1 cellular context compared by ENCODE assay signal in genomic region chr3:158102660-158103085, GRCh38.
A peak's percentile ranks its signal among the peaks of the same experiment; 100 is the strongest.
TF ChIP-seq lines count a peak whose summit lies in the region.

No MANE protein-coding gene starts in this region.

TF ChIP-seq in GM23338, 12 proteins besides CTCF, POLR2A, EP300 and RAD21 (continued from another document):
- TF ChIP-seq ZNF462 (CRISPR knock-in tag; IDR thresholded peaks at IDR 0.05) (no peak), EZH2phosphoT487 (IDR thresholded peaks at IDR 0.05; ENCODE audit: unreplicated experiment) (peak; percentile 51)
